8 cellular contexts compared by ENCODE assay signal in the genomic region with DNA sequence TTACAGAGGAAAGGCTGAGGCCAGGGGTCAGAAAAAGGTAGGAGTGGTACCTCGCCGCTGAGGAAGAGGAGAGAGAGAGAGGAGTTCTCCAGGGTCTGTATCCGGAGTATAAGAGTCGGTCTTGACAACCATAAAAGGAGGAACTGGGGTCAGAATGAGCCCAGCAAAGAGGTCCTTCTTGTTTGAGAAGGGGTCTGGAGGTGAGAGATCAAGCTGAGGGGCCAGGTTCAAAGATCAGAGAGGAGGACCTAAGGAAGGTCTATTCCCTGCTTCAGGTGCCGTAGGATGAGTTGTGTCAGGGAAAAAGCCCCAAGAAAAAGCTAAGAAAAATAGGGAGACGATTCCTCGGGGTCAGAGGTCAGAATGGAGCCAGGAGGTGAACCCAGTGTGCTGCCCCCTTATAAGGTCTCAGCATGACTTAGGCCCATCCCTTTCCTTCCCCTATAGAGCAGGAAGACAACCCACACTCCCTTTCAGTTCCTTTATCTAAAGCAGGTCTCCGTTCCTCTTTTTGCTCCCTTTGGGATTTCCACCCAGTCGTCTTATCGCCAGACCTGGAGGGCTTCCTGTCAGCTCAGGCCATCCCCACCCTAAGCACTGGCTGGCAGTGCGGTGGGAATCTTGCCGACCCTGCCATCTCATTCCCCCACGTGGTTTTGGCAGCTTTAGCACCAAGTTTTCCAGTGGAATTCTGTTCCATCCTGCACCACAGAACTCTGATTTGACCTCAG. TPM values are rescaled to one million over a fixed set of nuclear protein-coding genes. Genes with fewer than 3 reads are reported as not detected.
DNase-seq lines count a peak whose midpoint lies in the region; ATAC-seq and TF ChIP-seq lines count a peak whose summit lies in the region.

No MANE protein-coding gene starts in this region.

- ATAC-seq in GM19023 (IDR thresholded peaks at IDR 0.05; ENCODE audit: unreplicated experiment) (peak; percentile 27), HG03469 (IDR thresholded peaks at IDR 0.05; ENCODE audit: unreplicated experiment) (peak; percentile 23), WTC11 (no peak)

- H3K36me3 ChIP-seq in cardiac muscle cell = peaks cover 20% of the 10 kb centered on the region
- peaks cover 10 to 42% (median 31%) of the 10 kb centered on the region in 4 donors for H3K36me3 ChIP-seq in sigmoid colon

- peak overlapping the region; percentile 80 for H3K27ac Mint-ChIP-seq in WTC11

- CTCF ChIA-PET in WTC11 (lab: Charles Lee) = interaction anchor here (0.7 to 1.7 kb wide), 8 partner anchors 30 to 662 kb away, joined by 3 to 15 read pairs (median 4); no protein-coding TSS in a partner anchor

- DNase-seq in WTC11 (ENCODE audit: low spot score) (no peak), cardiac muscle cell (ENCODE audit: low read depth in 1 of 2, low spot score in 1 of 2) (no peak), sigmoid colon (no peak), DMS53 treated with DMSO at 0.1 percent for 48 hours (lab: John Stamatoyannopoulos, UW; ENCODE audit: unreplicated experiment) (no peak), NCI-H1417 (lab: John Stamatoyannopoulos, UW) (no peak), NCI-H1092 (lab: John Stamatoyannopoulos, UW) (no peak)

- H3K27ac ChIP-seq in cardiac muscle cell = no peak overlapping the region
- H3K27ac ChIP-seq in sigmoid colon = peak overlapping the region; percentile 83 to 87 (median 86)

- TF ChIP-seq EP300 in sigmoid colon (IDR thresholded peaks at IDR 0.05) = no peak

- H3K4me1 ChIP-seq in cardiac muscle cell (ENCODE audit: low read depth) (peaks cover 4% of the 10 kb centered on the region), sigmoid colon (peaks cover 0 to 23% (median 16%) of the 10 kb centered on the region in 4 donors)

- H3K9me3 ChIP-seq in cardiac muscle cell (ENCODE audit: low read depth) = no peaks in the 10 kb centered on the region
- no peaks in the 10 kb centered on the region for H3K9me3 ChIP-seq in sigmoid colon

- 13 to 22% methylated on average over 13 of the region's 13 CpGs for WGBS in sigmoid colon, 2 donors

- H3K4me1 Mint-ChIP-seq in WTC11 = peaks cover 14% of the 10 kb centered on the region

- peaks cover 22% of the 10 kb centered on the region for H3K36me3 Mint-ChIP-seq in WTC11

- H3K4me3 Mint-ChIP-seq in WTC11 = peak overlapping the region; percentile 97

- POLR2A ChIA-PET in WTC11 (lab: Charles Lee) = interaction anchor here (1.0 to 1.3 kb wide), 3 partner anchors 8 to 147 kb away, joined by 3 to 5 read pairs (median 5); no protein-coding TSS in a partner anchor

- no peak for TF ChIP-seq POLR2A in sigmoid colon (IDR thresholded peaks at IDR 0.05)

- H3K4me3 ChIP-seq in cardiac muscle cell (peak overlapping the region; percentile 82), sigmoid colon (peak overlapping the region; percentile 98 to 100 (median 99))

- intact Hi-C loops in sigmoid colon (cut with DNase I) = loop anchor here (2.0 to 5.0 kb wide), 2 partner anchors 81 to 298 kb away; partner anchors contain the start of gene BRPF1

- no peaks in the 10 kb centered on the region for H3K27me3 Mint-ChIP-seq in WTC11 (ENCODE audit: low read depth)

- no peaks in the 10 kb centered on the region for H3K9me3 Mint-ChIP-seq in WTC11

- H3K27me3 ChIP-seq in cardiac muscle cell (no peaks in the 10 kb centered on the region), sigmoid colon (no peaks in the 10 kb centered on the region)

- TF ChIP-seq CTCF in WTC11 (IDR thresholded peaks at IDR 0.05) (no peak), cardiac muscle cell (IDR thresholded peaks at IDR 0.05; ENCODE audit: low read depth, low read length) (no peak), sigmoid colon (IDR thresholded peaks at IDR 0.05) (no peak)

TF ChIP-seq in WTC11, 78 proteins besides CTCF, POLR2A, EP300 and RAD21:
- no peak for TF ChIP-seq SOX15 (CRISPR knock-in tag; IDR thresholded peaks at IDR 0.05)

RNA-seq across cellular contexts. Expression of gene MTMR14, which starts 0.7 kb away (rescaled TPM):
- 46.7 to 47.9 TPM (median 47.5 TPM) in 3 replicates for total RNA-seq in WTC11 (2021)
- total RNA-seq in cardiac muscle cell = 19.2 and 28.7 TPM in 2 replicates
- 30.7 and 43.9 TPM in 2 replicates for polyA plus RNA-seq in cardiac muscle cell
- total RNA-seq in sigmoid colon = 10 to 100 TPM; 13.0 to 23.9 (median 18.5) TPM
- polyA plus RNA-seq in sigmoid colon = 10 to 100 TPM; 29.8 to 34.8 (median 32.1) TPM

RNA-seq across cellular contexts. Expression of gene CPNE9, which starts 53.7 kb away (rescaled TPM):
- total RNA-seq in WTC11 (2021) (3.2 to 6.6 TPM (median 6.0 TPM) in 3 replicates), cardiac muscle cell (not detected in 2 replicates), sigmoid colon (under 1 TPM in 1 of 4 donors, not detected in 3; 0.14 TPM)
- polyA plus RNA-seq in cardiac muscle cell (0.06 TPM in 1 of 2 replicates, not detected in the other), sigmoid colon (under 1 TPM in 1 of 3 donors, not detected in 2; 0.22 TPM)
